In genomic region chr1:37474051-37474696, GRCh38 we compare ENCODE assay signal across 8 cellular contexts. TPM values are rescaled to one million over a fixed set of nuclear protein-coding genes. Genes with fewer than 3 reads are reported as not detected.
A peak's percentile ranks its signal among the peaks of the same experiment; 100 is the strongest.
DNase-seq lines count a peak whose midpoint lies in the region; ATAC-seq and TF ChIP-seq lines count a peak whose summit lies in the region.

Gene ZC3H12A, plus strand, starts transcription at chr1:37474580. Its CDS starts 917 bp downstream, at chr1:37475497.

- peaks cover 4% of the 10 kb centered on the region for H3F3A ChIP-seq in neural progenitor cell (ENCODE audit: low read depth)

- peaks cover 23% of the 10 kb centered on the region for H3K27me3 Mint-ChIP-seq in neural progenitor cell (ENCODE audit: insufficient read depth, low read depth)

- ATAC-seq in GM21786 (IDR thresholded peaks at IDR 0.05; ENCODE audit: unreplicated experiment), result peak; percentile 45
- ATAC-seq in foreskin keratinocyte, result peak; percentile 49

- peak within 1 kb of the TSS; percentile 85 for H3K4me3 Mint-ChIP-seq in neural progenitor cell

- H3K9ac ChIP-seq in neural progenitor cell, result peak within 1 kb of the TSS; percentile 5

- no peak within 1 kb of the TSS for H3K27ac Mint-ChIP-seq in neural progenitor cell

- peak within 1 kb of the TSS; percentile 86 for H3K4me3 ChIP-seq in LNCaP clone FGC (ENCODE audit: low read depth, low read length)
- H3K4me3 ChIP-seq in SJCRH30, result peak within 1 kb of the TSS; percentile 77
- H3K4me3 ChIP-seq in neural progenitor cell, result peak within 1 kb of the TSS; percentile 72

- H3K4me1 ChIP-seq in SJCRH30 (peaks cover 48% of the 10 kb centered on the region), foreskin keratinocyte (peaks cover 21% of the 10 kb centered on the region), neural progenitor cell (peaks cover 11% of the 10 kb centered on the region)

- H3K4me1 Mint-ChIP-seq in neural progenitor cell, result peaks cover 46% of the 10 kb centered on the region

- H3K36me3 ChIP-seq in SJCRH30, result peaks cover 7% of the 10 kb centered on the region
- H3K36me3 ChIP-seq in neural progenitor cell, result no peaks in the 10 kb centered on the region

- H3K79me2 ChIP-seq in neural progenitor cell (ENCODE audit: low read depth), result no peaks in the 10 kb centered on the region

- H3K27ac ChIP-seq in SJCRH30, result peak within 1 kb of the TSS; percentile 33
- H3K27ac ChIP-seq in foreskin keratinocyte, result peak within 1 kb of the TSS; percentile 99
- H3K27ac ChIP-seq in neural progenitor cell, result no peak within 1 kb of the TSS

- H3K4me2 ChIP-seq in neural progenitor cell, result peak within 1 kb of the TSS; percentile 79

- peaks cover 3% of the 10 kb centered on the region for H4K20me1 ChIP-seq in neural progenitor cell (ENCODE audit: low read depth)

- H3K27me3 ChIP-seq in SJCRH30 (no peaks in the 10 kb centered on the region), foreskin keratinocyte (no peaks in the 10 kb centered on the region), neural progenitor cell (peaks cover 36% of the 10 kb centered on the region)

- peak within 1 kb of the TSS; percentile 90 for H2AFZ ChIP-seq in neural progenitor cell (replicated peaks)

- H3K9me3 ChIP-seq in SJCRH30 (replicated peaks), result no peaks in the 10 kb centered on the region
- no peaks in the 10 kb centered on the region for H3K9me3 ChIP-seq in neural progenitor cell (ENCODE audit: low read depth)

- H3K36me3 Mint-ChIP-seq in neural progenitor cell, result no peaks in the 10 kb centered on the region

- peak; percentile 95 for DNase-seq in DMS53 (lab: John Stamatoyannopoulos, UW)
- no peak for DNase-seq in LNCaP clone FGC (ENCODE audit: low read depth)
- peak; percentile 89 to 95 for DNase-seq in SJCRH30
- DNase-seq in activated gamma-delta T cell treated with Interleukin-2 at 50 U/mL for 16 hours, result peak; percentile 93
- DNase-seq in foreskin keratinocyte, result peak; percentile 72 to 78
- DNase-seq in neural progenitor cell (ENCODE audit: low spot score), result peak; percentile 94
- DNase-seq in stromal cell of bone marrow (ENCODE audit: low read depth), result peak; percentile 69

- H3K9me3 Mint-ChIP-seq in neural progenitor cell, result no peaks in the 10 kb centered on the region

- TF ChIP-seq CTCF in LNCaP clone FGC (IDR thresholded peaks at IDR 0.05; ENCODE audit: control insufficient read depth, extremely low read depth, insufficient read depth), result no peak
- TF ChIP-seq CTCF in foreskin keratinocyte (conservative IDR thresholded peaks at IDR 0.05), result no peak
- no peak for TF ChIP-seq CTCF in neural progenitor cell (IDR thresholded peaks at IDR 0.05)

RNA-seq across cellular contexts. Expression of gene ZC3H12A, which starts in this region (rescaled TPM):
- total RNA-seq in SJCRH30 (2014; rRNA removed; shearing (Covaris generic)), result 5.1 and 7.7 TPM in 2 replicates
- total RNA-seq in foreskin keratinocyte (24.5 and 32.4 TPM in 2 replicates), neural progenitor cell (ENCODE audit: low replicate concordance) (1.2 and 3.5 TPM in 2 replicates)
- polyA plus RNA-seq in foreskin keratinocyte, result 19.9 and 23.0 TPM in 2 replicates
